In the genomic region with DNA sequence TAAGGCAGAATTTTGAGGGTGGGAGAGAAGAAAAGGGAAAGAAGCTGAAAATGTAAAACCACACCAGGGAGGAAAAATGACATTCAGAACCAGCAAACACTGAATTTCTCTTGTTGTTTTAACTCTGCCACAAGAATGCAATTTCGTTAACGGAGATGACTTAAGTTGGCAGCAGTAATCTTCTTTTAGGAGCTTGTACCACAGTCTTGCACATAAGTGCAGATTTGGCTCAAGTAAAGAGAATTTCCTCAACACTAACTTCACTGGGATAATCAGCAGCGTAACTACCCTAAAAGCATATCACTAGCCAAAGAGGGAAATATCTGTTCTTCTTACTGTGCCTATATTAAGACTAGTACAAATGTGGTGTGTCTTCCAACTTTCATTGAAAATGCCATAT, we compare ENCODE assay signal across 18 cellular contexts. TPM values are rescaled to one million over a fixed set of nuclear protein-coding genes. Genes with fewer than 3 reads are reported as not detected.
DNase-seq lines count a peak whose midpoint lies in the region; ATAC-seq and TF ChIP-seq lines count a peak whose summit lies in the region.
"Had no signal": no experiment of that assay in that cellular context is flagged by ENCODE, and none has a peak within 500 bp of the region (broad histone marks: within the 10 kb centered on the region; RNA-seq: fewer than 3 reads in every experiment).

No MANE protein-coding gene starts in this region.

- no peak overlapping the region for H4K91ac ChIP-seq in trophoblast cell (ENCODE audit: low read depth, low read length)

- DNase-seq in SK-N-SH = no peak
- DNase-seq in SJSA1 (ENCODE audit: low read depth in 1 of 2, low spot score in 2 of 2) = no peak
- DNase-seq in fibroblast of gingiva (ENCODE audit: low read depth) = peak; percentile 74
- peak; percentile 32 for DNase-seq in stromal cell of bone marrow (ENCODE audit: low read depth)
- no peak for DNase-seq in activated CD8-positive, alpha-beta memory T cell treated with anti-CD3 and anti-CD28 coated beads for 24 hours
- DNase-seq in activated naive CD4-positive, alpha-beta T cell treated with anti-CD3 and anti-CD28 coated beads, Interleukin-2, amount 50 U/mL, for 16 hours = no peak
- DNase-seq in trophoblast cell = no peak
- DNase-seq: 8988T, DMS153, NCI-H1092, NCI-H2107, NCI-H69, SHP77 treated with DMSO at 0.1 percent for 48 hours had no signal

- no peak for ATAC-seq in SK-N-SH treated with all-trans-retinoic acid at 6 μM for 48 hours
- ATAC-seq: GM23338, K562 had no signal

- no peak overlapping the region for H2AK5ac ChIP-seq in trophoblast cell (ENCODE audit: low read length)

- 62% methylated on average over 3 of the region's 3 CpGs for WGBS in SK-N-SH (ENCODE audit: low lambda C conversion rate)
- no CpG with 5 or more reads among the region's 3 CpGs for WGBS in trophoblast cell (ENCODE audit: extremely low coverage, insufficient coverage, insufficient read length)

- H3K4me1 ChIP-seq in SK-N-SH (ENCODE audit: control insufficient read depth in 1 of 2, insufficient read depth in 2 of 2, low read depth in 1 of 2, low read length in 1 of 2) (no peaks in the 10 kb centered on the region), SJSA1 (replicated peaks) (peaks cover 19% of the 10 kb centered on the region), trophoblast cell (ENCODE audit: control insufficient read depth in 1 of 2, insufficient read depth in 2 of 2, low read length in 2 of 2) (peaks cover 4 to 5% of the 10 kb centered on the region in 2 experiments)

- H3K27ac ChIP-seq in SK-N-SH (ENCODE audit: low read depth in 2 of 2, low read length in 1 of 2) (peak overlapping the region in 1 of 2 experiments; percentile 27; a peak in 1 of 4 replicates), SJSA1 (peak overlapping the region; percentile 57), trophoblast cell (ENCODE audit: low read depth, low read length) (no peak overlapping the region)
- H3K27ac ChIP-seq: C4-2B, HL-60 had no signal

- no peak for TF ChIP-seq CTCF in SK-N-SH (IDR thresholded peaks at IDR 0.05)

- H3K36me3 ChIP-seq in SK-N-SH (replicated peaks in 1 of 2; ENCODE audit: control insufficient read depth in 1 of 2, insufficient read depth in 2 of 2, low read length in 1 of 2) (peaks cover 9 to 64% of the 10 kb centered on the region in 2 experiments), SJSA1 (peaks cover 3% of the 10 kb centered on the region; the same call in 1 of the 2 replicates), trophoblast cell (ENCODE audit: control insufficient read depth in 1 of 2, insufficient read depth in 2 of 2, low read length in 2 of 2) (no peaks in the 10 kb centered on the region)

- H3K4me3 ChIP-seq in SK-N-SH (ENCODE audit: low read depth in 2 of 2, low read length in 1 of 2) = no peak overlapping the region
- no peak overlapping the region for H3K4me3 ChIP-seq in SJSA1
- no peak overlapping the region for H3K4me3 ChIP-seq in trophoblast cell (ENCODE audit: low read depth, low read length)
- H3K4me3 ChIP-seq: GM23338, K562 had no signal

- no peaks in the 10 kb centered on the region for H3K9me2 ChIP-seq in SK-N-SH

- H3K9ac ChIP-seq in SK-N-SH = no peak overlapping the region
- no peak overlapping the region for H3K9ac ChIP-seq in trophoblast cell (ENCODE audit: low read length)

- no peak overlapping the region for H4K12ac ChIP-seq in trophoblast cell (ENCODE audit: low read depth, low read length)

- H3K23ac ChIP-seq in trophoblast cell (ENCODE audit: low read length) = no peak overlapping the region

- CTCF ChIA-PET in SK-N-SH (lab: Yijun Ruan, JAX) = no interaction called here

- H3F3A ChIP-seq in SK-N-SH (replicated peaks; ENCODE audit: insufficient read depth) = peaks cover 89% of the 10 kb centered on the region

- H2BK120ac ChIP-seq in trophoblast cell (ENCODE audit: insufficient read depth, low read length, poor library complexity) = no peak overlapping the region

- H3K4ac ChIP-seq in trophoblast cell (ENCODE audit: low read depth, low read length) = no peak overlapping the region

- H2BK12ac ChIP-seq in trophoblast cell (ENCODE audit: low read length) = no peak overlapping the region

- H2BK5ac ChIP-seq in trophoblast cell (ENCODE audit: low read depth, low read length, poor library complexity) = no peak overlapping the region

- no peak for TF ChIP-seq EP300 in SK-N-SH (IDR thresholded peaks at IDR 0.05; ENCODE audit: borderline replicate concordance in 1 of 2, low read depth in 1 of 2, low read length in 1 of 2)

- H3K27me3 ChIP-seq in SK-N-SH (ENCODE audit: insufficient read depth) (no peaks in the 10 kb centered on the region), SJSA1 (replicated peaks) (no peaks in the 10 kb centered on the region), trophoblast cell (ENCODE audit: insufficient read depth, low read length) (no peaks in the 10 kb centered on the region)

- TF ChIP-seq RAD21 in SK-N-SH (IDR thresholded peaks at IDR 0.05; ENCODE audit: low read length) = no peak

- H2AFZ ChIP-seq in SK-N-SH (ENCODE audit: low read depth) (no peak overlapping the region), trophoblast cell (ENCODE audit: insufficient read depth, low read length, poor library complexity) (no peak overlapping the region)
- H2AFZ ChIP-seq: GM23338 had no signal

- H3K4me2 ChIP-seq in SK-N-SH (no peak overlapping the region), trophoblast cell (ENCODE audit: low read length) (no peak overlapping the region)
- H3K4me2 ChIP-seq: GM23338 had no signal

- no peak overlapping the region for H3K18ac ChIP-seq in trophoblast cell (ENCODE audit: low read length)

- H3K79me2 ChIP-seq in SK-N-SH (ENCODE audit: insufficient read depth) (peaks cover 39% of the 10 kb centered on the region; the same call in 1 of the 2 replicates), trophoblast cell (ENCODE audit: control insufficient read depth, insufficient read depth, low read length, poor library complexity) (no peaks in the 10 kb centered on the region)

- no peak overlapping the region for H4K8ac ChIP-seq in trophoblast cell (ENCODE audit: low read depth, low read length)

- POLR2A ChIA-PET in SK-N-SH (lab: Yijun Ruan, JAX) = no interaction called here

- H3K14ac ChIP-seq in trophoblast cell (ENCODE audit: low read length) = no peak overlapping the region

- H3K9me3 ChIP-seq in SK-N-SH = no peaks in the 10 kb centered on the region
- H3K9me3 ChIP-seq in SJSA1 (replicated peaks) = no peaks in the 10 kb centered on the region
- no peaks in the 10 kb centered on the region for H3K9me3 ChIP-seq in trophoblast cell (ENCODE audit: insufficient read depth, low read depth, low read length)

- H4K20me1 ChIP-seq in SK-N-SH (ENCODE audit: insufficient read depth) = peaks cover 9% of the 10 kb centered on the region; the same call in 1 of the 2 replicates

- H3K79me1 ChIP-seq in trophoblast cell (ENCODE audit: low read length) = no peaks in the 10 kb centered on the region

TF ChIP-seq in SK-N-SH treated with all-trans-retinoic acid at 6 μM for 48 hours, 23 proteins besides CTCF, POLR2A, EP300 and RAD21:
- TF ChIP-seq GLIS3 (CRISPR knock-in tag; IDR thresholded peaks at IDR 0.05) (no peak), ISL1 (CRISPR knock-in tag; IDR thresholded peaks at IDR 0.05) (peak; percentile 71), TCF4 (CRISPR knock-in tag; IDR thresholded peaks at IDR 0.05; ENCODE audit: borderline replicate concordance) (no peak)

TF ChIP-seq in SK-N-SH, 30 proteins besides CTCF, POLR2A, EP300 and RAD21:
- no peak for TF ChIP-seq GATA2 (CRISPR knock-in tag; IDR thresholded peaks at IDR 0.05)
- TF ChIP-seq, protein P1, sequence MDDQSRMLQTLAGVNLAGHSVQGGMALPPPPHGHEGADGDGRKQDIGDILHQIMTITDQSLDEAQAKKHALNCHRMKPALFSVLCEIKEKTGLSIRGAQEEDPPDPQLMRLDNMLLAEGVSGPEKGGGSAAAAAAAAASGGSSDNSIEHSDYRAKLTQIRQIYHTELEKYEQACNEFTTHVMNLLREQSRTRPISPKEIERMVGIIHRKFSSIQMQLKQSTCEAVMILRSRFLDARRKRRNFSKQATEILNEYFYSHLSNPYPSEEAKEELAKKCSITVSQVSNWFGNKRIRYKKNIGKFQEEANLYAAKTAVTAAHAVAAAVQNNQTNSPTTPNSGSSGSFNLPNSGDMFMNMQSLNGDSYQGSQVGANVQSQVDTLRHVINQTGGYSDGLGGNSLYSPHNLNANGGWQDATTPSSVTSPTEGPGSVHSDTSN (IDR thresholded peaks at IDR 0.05) = no peak

RNA-seq across cellular contexts. Expression of gene GREM1, which starts 15.5 kb away (rescaled TPM):
- polyA plus RNA-seq in SK-N-SH (2012; rRNA removed) = 23.9 and 46.4 TPM in 2 replicates
- 44.0 and 44.4 TPM in 2 replicates for polyA plus RNA-seq in SK-N-SH (2012; cell fraction: cytosol; rRNA removed)
- 9.8 and 32.2 TPM in 2 replicates for polyA plus RNA-seq in SK-N-SH (2012; cell fraction: nucleus; rRNA removed)
- 8.7 and 12.8 TPM in 2 replicates for total RNA-seq in SJSA1 (2014; rRNA removed; shearing (Covaris generic))
- polyA plus RNA-seq in trophoblast cell (2013) = 0.27 and 0.29 TPM in 2 replicates

Comparison
In these comparisons a context has a peak if more than half of its experiments do, and no peak if none do; other contexts are left out.
1. DNase-seq: peak in fibroblast of gingiva (single experiment) and stromal cell of bone marrow (single experiment); none in SK-N-SH (single experiment), SJSA1 (0 of 2), activated CD8-positive, alpha-beta memory T cell treated with anti-CD3 and anti-CD28 coated beads for 24 hours (single experiment), activated naive CD4-positive, alpha-beta T cell treated with anti-CD3 and anti-CD28 coated beads, Interleukin-2, amount 50 U/mL, for 16 hours (single experiment) and trophoblast cell (0 of 2).